Comparison of ENCODE assay signal across 1 cellular context in genomic region chr16:1770328-1771071, GRCh38.
A peak's percentile ranks its signal among the peaks of the same experiment; 100 is the strongest.
TF ChIP-seq lines count a peak whose summit lies in the region.

No MANE protein-coding gene starts in this region.

TF ChIP-seq in K562, 482 proteins besides CTCF, POLR2A, EP300 and RAD21 (continued from another document and continues in another):
- TF ChIP-seq, protein P1, sequence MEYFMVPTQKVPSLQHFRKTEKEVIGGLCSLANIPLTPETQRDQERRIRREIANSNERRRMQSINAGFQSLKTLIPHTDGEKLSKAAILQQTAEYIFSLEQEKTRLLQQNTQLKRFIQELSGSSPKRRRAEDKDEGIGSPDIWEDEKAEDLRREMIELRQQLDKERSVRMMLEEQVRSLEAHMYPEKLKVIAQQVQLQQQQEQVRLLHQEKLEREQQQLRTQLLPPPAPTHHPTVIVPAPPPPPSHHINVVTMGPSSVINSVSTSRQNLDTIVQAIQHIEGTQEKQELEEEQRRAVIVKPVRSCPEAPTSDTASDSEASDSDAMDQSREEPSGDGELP (CRISPR knock-in tag; IDR thresholded peaks at IDR 0.05; ENCODE audit: borderline replicate concordance) = peak; percentile 42
- TF ChIP-seq TCF7 (IDR thresholded peaks at IDR 0.05; ENCODE audit: borderline replicate concordance) (no peak), SAFB (IDR thresholded peaks at IDR 0.05; ENCODE audit: borderline replicate concordance, low read depth, low read length) (peak; percentile 51; the same call in 1 of the 2 replicates), STAG1 (CRISPR knock-in tag; IDR thresholded peaks at IDR 0.05; ENCODE audit: borderline replicate concordance) (no peak), HMG20B (CRISPR knock-in tag; IDR thresholded peaks at IDR 0.05) (no peak), DNMT1 (IDR thresholded peaks at IDR 0.05) (no peak; the same call in 1 of the 2 replicates), ZNF395 (CRISPR knock-in tag; IDR thresholded peaks at IDR 0.05) (no peak), PURB (CRISPR knock-in tag; IDR thresholded peaks at IDR 0.05; ENCODE audit: low read depth) (no peak), CREB3L1 (IDR thresholded peaks at IDR 0.05; ENCODE audit: borderline replicate concordance, low read depth) (no peak), RERE (CRISPR knock-in tag; IDR thresholded peaks at IDR 0.05; ENCODE audit: borderline replicate concordance) (0 out of 2 replicates have a peak, but pooled peaks have one; percentile 10), MAFF (IDR thresholded peaks at IDR 0.05; ENCODE audit: low read length) (no peak), NRF1 (conservative IDR thresholded peaks at IDR 0.05 in 1 of 2, IDR thresholded peaks at IDR 0.05 in 1 of 2) (peak in 1 of 2 experiments; percentile 27; a peak in 2 of 4 replicates), RAD51 (IDR thresholded peaks at IDR 0.05; ENCODE audit: borderline replicate concordance, low read depth) (no peak), FOXM1 (IDR thresholded peaks at IDR 0.05; ENCODE audit: low read depth) (no peak), FOXM1 (CRISPR knock-in tag; IDR thresholded peaks at IDR 0.05; ENCODE audit: low read depth) (no peak), YBX1 (IDR thresholded peaks at IDR 0.05) (no peak), MCM7 (IDR thresholded peaks at IDR 0.05) (no peak), BCLAF1 (IDR thresholded peaks at IDR 0.05; ENCODE audit: borderline replicate concordance in 1 of 2, control insufficient read depth in 1 of 2, low read depth in 2 of 2, low read length in 1 of 2) (no peak), FUS (optimal IDR thresholded peaks at IDR 0.05; ENCODE audit: low read depth, low read length) (no peak), PREB (CRISPR knock-in tag; IDR thresholded peaks at IDR 0.05) (no peak), FIP1L1 (IDR thresholded peaks at IDR 0.05; ENCODE audit: low read depth, low read length, poor library complexity, severe bottlenecking) (peak; percentile 20), ZNF318 (IDR thresholded peaks at IDR 0.05; ENCODE audit: borderline replicate concordance in 1 of 2, low read depth in 1 of 2) (no peak), IFI16 (CRISPR knock-in tag; IDR thresholded peaks at IDR 0.05) (no peak)
- TF ChIP-seq, protein P2, sequence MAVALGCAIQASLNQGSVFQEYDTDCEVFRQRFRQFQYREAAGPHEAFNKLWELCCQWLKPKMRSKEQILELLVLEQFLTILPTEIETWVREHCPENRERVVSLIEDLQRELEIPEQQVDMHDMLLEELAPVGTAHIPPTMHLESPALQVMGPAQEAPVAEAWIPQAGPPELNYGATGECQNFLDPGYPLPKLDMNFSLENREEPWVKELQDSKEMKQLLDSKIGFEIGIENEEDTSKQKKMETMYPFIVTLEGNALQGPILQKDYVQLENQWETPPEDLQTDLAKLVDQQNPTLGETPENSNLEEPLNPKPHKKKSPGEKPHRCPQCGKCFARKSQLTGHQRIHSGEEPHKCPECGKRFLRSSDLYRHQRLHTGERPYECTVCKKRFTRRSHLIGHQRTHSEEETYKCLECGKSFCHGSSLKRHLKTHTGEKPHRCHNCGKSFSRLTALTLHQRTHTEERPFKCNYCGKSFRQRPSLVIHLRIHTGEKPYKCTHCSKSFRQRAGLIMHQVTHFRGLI (CRISPR knock-in tag; IDR thresholded peaks at IDR 0.05) = no peak
- TF ChIP-seq, protein P3, sequence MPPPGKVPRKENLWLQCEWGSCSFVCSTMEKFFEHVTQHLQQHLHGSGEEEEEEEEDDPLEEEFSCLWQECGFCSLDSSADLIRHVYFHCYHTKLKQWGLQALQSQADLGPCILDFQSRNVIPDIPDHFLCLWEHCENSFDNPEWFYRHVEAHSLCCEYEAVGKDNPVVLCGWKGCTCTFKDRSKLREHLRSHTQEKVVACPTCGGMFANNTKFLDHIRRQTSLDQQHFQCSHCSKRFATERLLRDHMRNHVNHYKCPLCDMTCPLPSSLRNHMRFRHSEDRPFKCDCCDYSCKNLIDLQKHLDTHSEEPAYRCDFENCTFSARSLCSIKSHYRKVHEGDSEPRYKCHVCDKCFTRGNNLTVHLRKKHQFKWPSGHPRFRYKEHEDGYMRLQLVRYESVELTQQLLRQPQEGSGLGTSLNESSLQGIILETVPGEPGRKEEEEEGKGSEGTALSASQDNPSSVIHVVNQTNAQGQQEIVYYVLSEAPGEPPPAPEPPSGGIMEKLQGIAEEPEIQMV (tag; conservative IDR thresholded peaks at IDR 0.05; ENCODE audit: low read depth) = no peak
- TF ChIP-seq, protein P4, sequence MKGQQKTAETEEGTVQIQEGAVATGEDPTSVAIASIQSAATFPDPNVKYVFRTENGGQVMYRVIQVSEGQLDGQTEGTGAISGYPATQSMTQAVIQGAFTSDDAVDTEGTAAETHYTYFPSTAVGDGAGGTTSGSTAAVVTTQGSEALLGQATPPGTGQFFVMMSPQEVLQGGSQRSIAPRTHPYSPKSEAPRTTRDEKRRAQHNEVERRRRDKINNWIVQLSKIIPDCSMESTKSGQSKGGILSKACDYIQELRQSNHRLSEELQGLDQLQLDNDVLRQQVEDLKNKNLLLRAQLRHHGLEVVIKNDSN (CRISPR knock-in tag; IDR thresholded peaks at IDR 0.05) = no peak
